Comparison of ENCODE assay signal across 1 cellular context in the genomic region with DNA sequence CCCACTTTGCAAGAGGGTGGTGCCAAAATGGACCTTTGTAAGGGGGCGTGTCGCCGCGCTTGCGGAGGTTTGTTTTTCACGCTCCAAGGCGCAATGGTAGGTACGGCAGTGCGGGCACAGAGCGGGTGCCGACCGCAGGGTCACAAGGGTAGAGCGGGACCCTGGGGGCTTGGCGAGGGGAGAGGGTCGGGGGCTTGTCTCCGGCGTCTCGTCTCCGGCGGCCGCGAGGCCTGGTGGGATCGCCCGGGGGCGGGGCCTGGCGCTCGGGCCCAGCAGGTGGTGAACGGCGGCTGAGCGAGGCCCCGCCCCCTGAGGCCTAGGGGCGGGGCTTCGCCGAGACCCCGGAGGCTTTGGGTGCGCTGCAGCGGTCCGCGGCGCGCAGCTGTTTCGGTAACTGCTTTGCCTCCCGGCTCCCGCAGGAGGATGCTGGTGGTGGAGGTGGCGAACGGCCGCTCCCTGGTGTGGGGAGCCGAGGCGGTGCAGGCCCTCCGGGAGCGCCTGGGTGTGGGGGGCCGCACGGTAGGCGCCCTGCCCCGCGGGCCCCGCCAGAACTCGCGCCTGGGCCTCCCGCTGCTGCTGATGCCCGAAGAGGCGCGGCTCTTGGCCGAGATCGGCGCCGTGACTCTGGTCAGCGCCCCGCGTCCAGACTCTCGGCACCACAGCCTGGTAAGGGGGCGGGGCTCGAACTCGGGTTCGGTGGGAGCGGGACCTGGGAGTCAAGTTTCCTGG.
A peak's percentile ranks its signal among the peaks of the same experiment; 100 is the strongest.
TF ChIP-seq lines count a peak whose summit lies in the region.

Gene TSEN34, plus strand, starts transcription at position 367 of the 729 bp plus-strand sequence. Its CDS starts 57 bp downstream, at position 424.

TF ChIP-seq in WTC11, 78 proteins besides CTCF, POLR2A, EP300 and RAD21 (continued from another document and continues in another):
- TF ChIP-seq, protein P1, sequence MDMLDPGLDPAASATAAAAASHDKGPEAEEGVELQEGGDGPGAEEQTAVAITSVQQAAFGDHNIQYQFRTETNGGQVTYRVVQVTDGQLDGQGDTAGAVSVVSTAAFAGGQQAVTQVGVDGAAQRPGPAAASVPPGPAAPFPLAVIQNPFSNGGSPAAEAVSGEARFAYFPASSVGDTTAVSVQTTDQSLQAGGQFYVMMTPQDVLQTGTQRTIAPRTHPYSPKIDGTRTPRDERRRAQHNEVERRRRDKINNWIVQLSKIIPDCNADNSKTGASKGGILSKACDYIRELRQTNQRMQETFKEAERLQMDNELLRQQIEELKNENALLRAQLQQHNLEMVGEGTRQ (CRISPR knock-in tag; IDR thresholded peaks at IDR 0.05): no peak
- TF ChIP-seq, protein P2, sequence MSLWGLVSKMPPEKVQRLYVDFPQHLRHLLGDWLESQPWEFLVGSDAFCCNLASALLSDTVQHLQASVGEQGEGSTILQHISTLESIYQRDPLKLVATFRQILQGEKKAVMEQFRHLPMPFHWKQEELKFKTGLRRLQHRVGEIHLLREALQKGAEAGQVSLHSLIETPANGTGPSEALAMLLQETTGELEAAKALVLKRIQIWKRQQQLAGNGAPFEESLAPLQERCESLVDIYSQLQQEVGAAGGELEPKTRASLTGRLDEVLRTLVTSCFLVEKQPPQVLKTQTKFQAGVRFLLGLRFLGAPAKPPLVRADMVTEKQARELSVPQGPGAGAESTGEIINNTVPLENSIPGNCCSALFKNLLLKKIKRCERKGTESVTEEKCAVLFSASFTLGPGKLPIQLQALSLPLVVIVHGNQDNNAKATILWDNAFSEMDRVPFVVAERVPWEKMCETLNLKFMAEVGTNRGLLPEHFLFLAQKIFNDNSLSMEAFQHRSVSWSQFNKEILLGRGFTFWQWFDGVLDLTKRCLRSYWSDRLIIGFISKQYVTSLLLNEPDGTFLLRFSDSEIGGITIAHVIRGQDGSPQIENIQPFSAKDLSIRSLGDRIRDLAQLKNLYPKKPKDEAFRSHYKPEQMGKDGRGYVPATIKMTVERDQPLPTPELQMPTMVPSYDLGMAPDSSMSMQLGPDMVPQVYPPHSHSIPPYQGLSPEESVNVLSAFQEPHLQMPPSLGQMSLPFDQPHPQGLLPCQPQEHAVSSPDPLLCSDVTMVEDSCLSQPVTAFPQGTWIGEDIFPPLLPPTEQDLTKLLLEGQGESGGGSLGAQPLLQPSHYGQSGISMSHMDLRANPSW (CRISPR knock-in tag; conservative IDR thresholded peaks at IDR 0.05; ENCODE audit: low read depth): no peak
- TF ChIP-seq, protein P3, sequence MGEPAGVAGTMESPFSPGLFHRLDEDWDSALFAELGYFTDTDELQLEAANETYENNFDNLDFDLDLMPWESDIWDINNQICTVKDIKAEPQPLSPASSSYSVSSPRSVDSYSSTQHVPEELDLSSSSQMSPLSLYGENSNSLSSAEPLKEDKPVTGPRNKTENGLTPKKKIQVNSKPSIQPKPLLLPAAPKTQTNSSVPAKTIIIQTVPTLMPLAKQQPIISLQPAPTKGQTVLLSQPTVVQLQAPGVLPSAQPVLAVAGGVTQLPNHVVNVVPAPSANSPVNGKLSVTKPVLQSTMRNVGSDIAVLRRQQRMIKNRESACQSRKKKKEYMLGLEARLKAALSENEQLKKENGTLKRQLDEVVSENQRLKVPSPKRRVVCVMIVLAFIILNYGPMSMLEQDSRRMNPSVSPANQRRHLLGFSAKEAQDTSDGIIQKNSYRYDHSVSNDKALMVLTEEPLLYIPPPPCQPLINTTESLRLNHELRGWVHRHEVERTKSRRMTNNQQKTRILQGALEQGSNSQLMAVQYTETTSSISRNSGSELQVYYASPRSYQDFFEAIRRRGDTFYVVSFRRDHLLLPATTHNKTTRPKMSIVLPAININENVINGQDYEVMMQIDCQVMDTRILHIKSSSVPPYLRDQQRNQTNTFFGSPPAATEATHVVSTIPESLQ (CRISPR knock-in tag; IDR thresholded peaks at IDR 0.05): no peak
- TF ChIP-seq CBFB (CRISPR knock-in tag; IDR thresholded peaks at IDR 0.05; ENCODE audit: low read depth) (0 out of 2 replicates have a peak, but pooled peaks have one; percentile 72), SMAD4 (CRISPR knock-in tag; IDR thresholded peaks at IDR 0.05) (no peak), SMAD3 (CRISPR knock-in tag; IDR thresholded peaks at IDR 0.05; ENCODE audit: borderline replicate concordance) (no peak), SP1 (CRISPR knock-in tag; conservative IDR thresholded peaks at IDR 0.05) (peak; percentile 59; the same call in 1 of the 2 replicates), HMGXB4 (CRISPR knock-in tag; IDR thresholded peaks at IDR 0.05) (peak; percentile 48; the same call in 1 of the 2 replicates), HMGA2 (CRISPR knock-in tag; IDR thresholded peaks at IDR 0.05) (no peak), TEAD4 (CRISPR knock-in tag; IDR thresholded peaks at IDR 0.05) (no peak), SOX15 (CRISPR knock-in tag; IDR thresholded peaks at IDR 0.05) (no peak), MAX (CRISPR knock-in tag; IDR thresholded peaks at IDR 0.05) (no peak), NR2C2 (CRISPR knock-in tag; IDR thresholded peaks at IDR 0.05) (no peak), ZNF121 (CRISPR knock-in tag; IDR thresholded peaks at IDR 0.05) (no peak), JUN (CRISPR knock-in tag; IDR thresholded peaks at IDR 0.05) (no peak), ZBTB43 (CRISPR knock-in tag; IDR thresholded peaks at IDR 0.05) (0 out of 2 replicates have a peak, but pooled peaks have one; percentile 27), ZNF425 (CRISPR knock-in tag; conservative IDR thresholded peaks at IDR 0.05) (no peak)
- TF ChIP-seq, protein P4, sequence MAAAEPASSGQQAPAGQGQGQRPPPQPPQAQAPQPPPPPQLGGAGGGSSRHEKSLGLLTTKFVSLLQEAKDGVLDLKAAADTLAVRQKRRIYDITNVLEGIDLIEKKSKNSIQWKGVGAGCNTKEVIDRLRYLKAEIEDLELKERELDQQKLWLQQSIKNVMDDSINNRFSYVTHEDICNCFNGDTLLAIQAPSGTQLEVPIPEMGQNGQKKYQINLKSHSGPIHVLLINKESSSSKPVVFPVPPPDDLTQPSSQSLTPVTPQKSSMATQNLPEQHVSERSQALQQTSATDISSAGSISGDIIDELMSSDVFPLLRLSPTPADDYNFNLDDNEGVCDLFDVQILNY (CRISPR knock-in tag; IDR thresholded peaks at IDR 0.05): peak; percentile 71; the same call in 1 of the 2 replicates
- TF ChIP-seq, protein P5, sequence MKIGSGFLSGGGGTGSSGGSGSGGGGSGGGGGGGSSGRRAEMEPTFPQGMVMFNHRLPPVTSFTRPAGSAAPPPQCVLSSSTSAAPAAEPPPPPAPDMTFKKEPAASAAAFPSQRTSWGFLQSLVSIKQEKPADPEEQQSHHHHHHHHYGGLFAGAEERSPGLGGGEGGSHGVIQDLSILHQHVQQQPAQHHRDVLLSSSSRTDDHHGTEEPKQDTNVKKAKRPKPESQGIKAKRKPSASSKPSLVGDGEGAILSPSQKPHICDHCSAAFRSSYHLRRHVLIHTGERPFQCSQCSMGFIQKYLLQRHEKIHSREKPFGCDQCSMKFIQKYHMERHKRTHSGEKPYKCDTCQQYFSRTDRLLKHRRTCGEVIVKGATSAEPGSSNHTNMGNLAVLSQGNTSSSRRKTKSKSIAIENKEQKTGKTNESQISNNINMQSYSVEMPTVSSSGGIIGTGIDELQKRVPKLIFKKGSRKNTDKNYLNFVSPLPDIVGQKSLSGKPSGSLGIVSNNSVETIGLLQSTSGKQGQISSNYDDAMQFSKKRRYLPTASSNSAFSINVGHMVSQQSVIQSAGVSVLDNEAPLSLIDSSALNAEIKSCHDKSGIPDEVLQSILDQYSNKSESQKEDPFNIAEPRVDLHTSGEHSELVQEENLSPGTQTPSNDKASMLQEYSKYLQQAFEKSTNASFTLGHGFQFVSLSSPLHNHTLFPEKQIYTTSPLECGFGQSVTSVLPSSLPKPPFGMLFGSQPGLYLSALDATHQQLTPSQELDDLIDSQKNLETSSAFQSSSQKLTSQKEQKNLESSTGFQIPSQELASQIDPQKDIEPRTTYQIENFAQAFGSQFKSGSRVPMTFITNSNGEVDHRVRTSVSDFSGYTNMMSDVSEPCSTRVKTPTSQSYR (CRISPR knock-in tag; IDR thresholded peaks at IDR 0.05): 0 out of 2 replicates have a peak, but pooled peaks have one; percentile 3
- TF ChIP-seq, protein P6, sequence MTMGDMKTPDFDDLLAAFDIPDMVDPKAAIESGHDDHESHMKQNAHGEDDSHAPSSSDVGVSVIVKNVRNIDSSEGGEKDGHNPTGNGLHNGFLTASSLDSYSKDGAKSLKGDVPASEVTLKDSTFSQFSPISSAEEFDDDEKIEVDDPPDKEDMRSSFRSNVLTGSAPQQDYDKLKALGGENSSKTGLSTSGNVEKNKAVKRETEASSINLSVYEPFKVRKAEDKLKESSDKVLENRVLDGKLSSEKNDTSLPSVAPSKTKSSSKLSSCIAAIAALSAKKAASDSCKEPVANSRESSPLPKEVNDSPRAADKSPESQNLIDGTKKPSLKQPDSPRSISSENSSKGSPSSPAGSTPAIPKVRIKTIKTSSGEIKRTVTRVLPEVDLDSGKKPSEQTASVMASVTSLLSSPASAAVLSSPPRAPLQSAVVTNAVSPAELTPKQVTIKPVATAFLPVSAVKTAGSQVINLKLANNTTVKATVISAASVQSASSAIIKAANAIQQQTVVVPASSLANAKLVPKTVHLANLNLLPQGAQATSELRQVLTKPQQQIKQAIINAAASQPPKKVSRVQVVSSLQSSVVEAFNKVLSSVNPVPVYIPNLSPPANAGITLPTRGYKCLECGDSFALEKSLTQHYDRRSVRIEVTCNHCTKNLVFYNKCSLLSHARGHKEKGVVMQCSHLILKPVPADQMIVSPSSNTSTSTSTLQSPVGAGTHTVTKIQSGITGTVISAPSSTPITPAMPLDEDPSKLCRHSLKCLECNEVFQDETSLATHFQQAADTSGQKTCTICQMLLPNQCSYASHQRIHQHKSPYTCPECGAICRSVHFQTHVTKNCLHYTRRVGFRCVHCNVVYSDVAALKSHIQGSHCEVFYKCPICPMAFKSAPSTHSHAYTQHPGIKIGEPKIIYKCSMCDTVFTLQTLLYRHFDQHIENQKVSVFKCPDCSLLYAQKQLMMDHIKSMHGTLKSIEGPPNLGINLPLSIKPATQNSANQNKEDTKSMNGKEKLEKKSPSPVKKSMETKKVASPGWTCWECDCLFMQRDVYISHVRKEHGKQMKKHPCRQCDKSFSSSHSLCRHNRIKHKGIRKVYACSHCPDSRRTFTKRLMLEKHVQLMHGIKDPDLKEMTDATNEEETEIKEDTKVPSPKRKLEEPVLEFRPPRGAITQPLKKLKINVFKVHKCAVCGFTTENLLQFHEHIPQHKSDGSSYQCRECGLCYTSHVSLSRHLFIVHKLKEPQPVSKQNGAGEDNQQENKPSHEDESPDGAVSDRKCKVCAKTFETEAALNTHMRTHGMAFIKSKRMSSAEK (CRISPR knock-in tag; IDR thresholded peaks at IDR 0.05; ENCODE audit: borderline replicate concordance): no peak
- TF ChIP-seq, protein P7, sequence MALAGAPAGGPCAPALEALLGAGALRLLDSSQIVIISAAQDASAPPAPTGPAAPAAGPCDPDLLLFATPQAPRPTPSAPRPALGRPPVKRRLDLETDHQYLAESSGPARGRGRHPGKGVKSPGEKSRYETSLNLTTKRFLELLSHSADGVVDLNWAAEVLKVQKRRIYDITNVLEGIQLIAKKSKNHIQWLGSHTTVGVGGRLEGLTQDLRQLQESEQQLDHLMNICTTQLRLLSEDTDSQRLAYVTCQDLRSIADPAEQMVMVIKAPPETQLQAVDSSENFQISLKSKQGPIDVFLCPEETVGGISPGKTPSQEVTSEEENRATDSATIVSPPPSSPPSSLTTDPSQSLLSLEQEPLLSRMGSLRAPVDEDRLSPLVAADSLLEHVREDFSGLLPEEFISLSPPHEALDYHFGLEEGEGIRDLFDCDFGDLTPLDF (CRISPR knock-in tag; IDR thresholded peaks at IDR 0.05): 0 out of 2 replicates have a peak, but pooled peaks have one; percentile 46
